ENCODE assay signal across 1 cellular context in genomic region chr6:73156793-73157767, GRCh38.
TF ChIP-seq lines count a peak whose summit lies in the region.

No MANE protein-coding gene starts in this region.

TF ChIP-seq in IMR-90, 13 proteins besides CTCF, POLR2A, EP300 and RAD21:
- no peak for TF ChIP-seq NFE2L2 (IDR thresholded peaks at IDR 0.05; ENCODE audit: low read depth, low read length)
- TF ChIP-seq SMC3 (IDR thresholded peaks at IDR 0.05; ENCODE audit: low read depth, low read length): no peak
- no peak for TF ChIP-seq CHD1 (IDR thresholded peaks at IDR 0.05; ENCODE audit: low read depth, low read length)
